1 cellular context compared by ENCODE assay signal in the genomic region with DNA sequence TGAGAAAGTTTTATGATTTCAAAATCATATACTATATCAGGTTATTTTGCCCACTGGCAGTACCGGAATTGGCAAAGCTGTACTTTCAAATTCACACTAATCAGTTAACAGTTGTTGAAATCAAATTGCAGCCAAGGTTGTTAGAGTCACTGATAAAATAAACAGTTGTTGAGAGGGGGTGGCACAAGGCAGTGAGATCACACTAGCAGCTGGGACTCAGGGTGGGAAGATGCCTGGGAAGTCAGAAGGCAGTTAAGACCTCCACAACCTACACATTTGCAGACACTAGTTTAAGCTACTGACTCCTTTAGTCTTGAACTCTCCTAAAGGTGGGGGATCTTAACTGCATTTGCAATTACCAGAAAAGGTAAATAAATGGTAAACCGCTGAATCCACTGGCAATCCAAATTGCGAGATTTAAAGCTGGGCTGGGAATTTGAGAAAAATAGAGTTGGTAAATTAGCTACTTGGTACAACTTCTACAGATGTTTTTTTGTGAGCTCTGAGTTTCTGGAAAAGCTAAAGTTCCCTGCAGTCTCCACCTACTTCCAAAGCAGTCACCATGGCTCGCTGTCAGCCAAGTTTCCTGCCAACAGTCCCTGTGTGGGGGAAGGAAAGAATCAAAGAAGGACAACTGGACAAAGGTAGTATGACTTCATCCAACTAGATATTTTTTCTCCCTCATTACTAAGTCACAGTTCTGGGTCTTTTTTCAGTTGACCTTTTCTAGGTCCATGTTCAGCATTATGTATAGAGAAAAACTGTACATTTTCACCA.
TF ChIP-seq lines count a peak whose summit lies in the region.

No MANE protein-coding gene starts in this region.

TF ChIP-seq in SK-N-SH treated with all-trans-retinoic acid at 6 μM for 48 hours, 23 proteins besides CTCF, POLR2A, EP300 and RAD21 (continued from another document):
- TF ChIP-seq, protein P1, sequence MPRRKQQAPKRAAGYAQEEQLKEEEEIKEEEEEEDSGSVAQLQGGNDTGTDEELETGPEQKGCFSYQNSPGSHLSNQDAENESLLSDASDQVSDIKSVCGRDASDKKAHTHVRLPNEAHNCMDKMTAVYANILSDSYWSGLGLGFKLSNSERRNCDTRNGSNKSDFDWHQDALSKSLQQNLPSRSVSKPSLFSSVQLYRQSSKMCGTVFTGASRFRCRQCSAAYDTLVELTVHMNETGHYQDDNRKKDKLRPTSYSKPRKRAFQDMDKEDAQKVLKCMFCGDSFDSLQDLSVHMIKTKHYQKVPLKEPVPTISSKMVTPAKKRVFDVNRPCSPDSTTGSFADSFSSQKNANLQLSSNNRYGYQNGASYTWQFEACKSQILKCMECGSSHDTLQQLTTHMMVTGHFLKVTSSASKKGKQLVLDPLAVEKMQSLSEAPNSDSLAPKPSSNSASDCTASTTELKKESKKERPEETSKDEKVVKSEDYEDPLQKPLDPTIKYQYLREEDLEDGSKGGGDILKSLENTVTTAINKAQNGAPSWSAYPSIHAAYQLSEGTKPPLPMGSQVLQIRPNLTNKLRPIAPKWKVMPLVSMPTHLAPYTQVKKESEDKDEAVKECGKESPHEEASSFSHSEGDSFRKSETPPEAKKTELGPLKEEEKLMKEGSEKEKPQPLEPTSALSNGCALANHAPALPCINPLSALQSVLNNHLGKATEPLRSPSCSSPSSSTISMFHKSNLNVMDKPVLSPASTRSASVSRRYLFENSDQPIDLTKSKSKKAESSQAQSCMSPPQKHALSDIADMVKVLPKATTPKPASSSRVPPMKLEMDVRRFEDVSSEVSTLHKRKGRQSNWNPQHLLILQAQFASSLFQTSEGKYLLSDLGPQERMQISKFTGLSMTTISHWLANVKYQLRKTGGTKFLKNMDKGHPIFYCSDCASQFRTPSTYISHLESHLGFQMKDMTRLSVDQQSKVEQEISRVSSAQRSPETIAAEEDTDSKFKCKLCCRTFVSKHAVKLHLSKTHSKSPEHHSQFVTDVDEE (CRISPR knock-in tag; IDR thresholded peaks at IDR 0.05) = no peak
- TF ChIP-seq ZNF565 (CRISPR knock-in tag; conservative IDR thresholded peaks at IDR 0.05; ENCODE audit: low read depth) = no peak
- no peak for TF ChIP-seq ZC3H10 (CRISPR knock-in tag; IDR thresholded peaks at IDR 0.05)
- TF ChIP-seq ZNF8 (CRISPR knock-in tag; IDR thresholded peaks at IDR 0.05) = no peak
- TF ChIP-seq RARB (CRISPR knock-in tag; IDR thresholded peaks at IDR 0.05) = no peak
- no peak for TF ChIP-seq ESRRG (CRISPR knock-in tag; IDR thresholded peaks at IDR 0.05)
TF ChIP-seq in SK-N-SH treated with all-trans-retinoic acid at 6 μM for 48 hours: peak in this region for 0.
